Comparison of ENCODE assay signal across 19 cellular contexts in genomic region chr1:162212713-162213112, GRCh38.
DNase-seq lines count a peak whose midpoint lies in the region; ATAC-seq and TF ChIP-seq lines count a peak whose summit lies in the region.
"Had no signal": no experiment of that assay in that cellular context is flagged by ENCODE, and none has a peak within 500 bp of the region (broad histone marks: within the 10 kb centered on the region; RNA-seq: fewer than 3 reads in every experiment).

No MANE protein-coding gene starts in this region.

- peaks cover 11% of the 10 kb centered on the region for H3K79me2 ChIP-seq in GM23338 (replicated peaks; ENCODE audit: insufficient read depth)

- no peak overlapping the region for H3K4me3 ChIP-seq in GM23338
- no peak overlapping the region for H3K4me3 ChIP-seq in colonic mucosa
- no peak overlapping the region for H3K4me3 ChIP-seq in liver (ENCODE audit: low read depth in 1 of 3, low read length in 3 of 3)
- H3K4me3 ChIP-seq in rectal smooth muscle tissue (ENCODE audit: low read length): no peak overlapping the region
- H3K4me3 ChIP-seq: upper lobe of left lung had no signal

- peaks cover 2% of the 10 kb centered on the region for H3K27me3 Mint-ChIP-seq in GM23338 (ENCODE audit: insufficient read depth, low read depth, poor library complexity)

- H3K27ac Mint-ChIP-seq in GM23338: peak overlapping the region; percentile 61; the same call in 1 of the 2 replicates
- H3K27ac Mint-ChIP-seq: CD4-positive, alpha-beta T cell; endodermal cell had no signal

- intact Hi-C loops in colonic mucosa (cut with DNase I): no loop called here

- H3K27ac ChIP-seq in GM23338 (ENCODE audit: low read depth) (no peak overlapping the region), colonic mucosa (no peak overlapping the region), liver (ENCODE audit: low read depth in 1 of 2, low read length in 2 of 2) (peak overlapping the region; percentile 63 to 64), rectal smooth muscle tissue (ENCODE audit: low read depth, low read length) (peak overlapping the region; percentile 78)

- no peak overlapping the region for H3K4me2 ChIP-seq in GM23338

- no peak overlapping the region for H3K9ac ChIP-seq in colonic mucosa (ENCODE audit: low read depth in 2 of 2, low read length in 2 of 2)
- H3K9ac ChIP-seq in liver (ENCODE audit: low read depth in 1 of 2, low read length in 2 of 2): no peak overlapping the region
- H3K9ac ChIP-seq in rectal smooth muscle tissue (ENCODE audit: low read length): no peak overlapping the region

- TF ChIP-seq CTCF in GM23338 (conservative IDR thresholded peaks at IDR 0.05; ENCODE audit: low read depth in 2 of 2) (no peak), colonic mucosa (IDR thresholded peaks at IDR 0.05) (no peak), liver (IDR thresholded peaks at IDR 0.05; ENCODE audit: low read depth, low read length, missing input control) (no peak)

- H3K4me1 Mint-ChIP-seq in GM23338: peaks cover 61% of the 10 kb centered on the region

- no peak for DNase-seq in GM23338 (ENCODE audit: low spot score)
- DNase-seq in colonic mucosa: peak; percentile 42
- no peak for DNase-seq in NCI-H2227 (lab: John Stamatoyannopoulos, UW; ENCODE audit: unreplicated experiment)
- no peak for DNase-seq in NOMO-1 (lab: John Stamatoyannopoulos, UW; ENCODE audit: unreplicated experiment in 2 of 2)
- DNase-seq in EL: no peak
- DNase-seq: activated CD4-positive, alpha-beta T cell treated with anti-CD3 and anti-CD28 coated beads for 4 hours; activated gamma-delta T cell; amniotic stem cell; CD4-positive, alpha-beta T cell; cerebellar nuclear complex; DMS53; GOT3; islet precursor cell; NCI-H1436; upper lobe of left lung had no signal

- no peaks in the 10 kb centered on the region for H3K27me3 ChIP-seq in GM23338 (ENCODE audit: insufficient read depth)
- no peaks in the 10 kb centered on the region for H3K27me3 ChIP-seq in colonic mucosa
- no peaks in the 10 kb centered on the region for H3K27me3 ChIP-seq in liver (ENCODE audit: control insufficient read depth in 4 of 4, insufficient read depth in 4 of 4, low read length in 3 of 4)
- no peaks in the 10 kb centered on the region for H3K27me3 ChIP-seq in rectal smooth muscle tissue (ENCODE audit: control insufficient read depth, insufficient read depth, low read length)
- H3K27me3 ChIP-seq: upper lobe of left lung had no signal

- H3K36me3 Mint-ChIP-seq in GM23338 (ENCODE audit: low read depth): no peaks in the 10 kb centered on the region

- no peak for TF ChIP-seq RAD21 in liver (IDR thresholded peaks at IDR 0.05)

- no peaks in the 10 kb centered on the region for H3K9me3 Mint-ChIP-seq in GM23338
- H3K9me3 Mint-ChIP-seq: CD4-positive, alpha-beta T cell; endodermal cell had no signal

- H2AFZ ChIP-seq in GM23338: no peak overlapping the region

- no peak overlapping the region for H3K4me3 Mint-ChIP-seq in GM23338
- H3K4me3 Mint-ChIP-seq: CD4-positive, alpha-beta T cell; endodermal cell had no signal

- WGBS in liver: 41% methylated on average over 7 of the region's 7 CpGs

- H3F3A ChIP-seq in GM23338 (replicated peaks; ENCODE audit: low read depth): no peaks in the 10 kb centered on the region

- peaks cover 7% of the 10 kb centered on the region; the same call in 1 of the 2 replicates for H3K9me2 ChIP-seq in GM23338 (ENCODE audit: insufficient read depth)

- ATAC-seq in GM23338 (no peak), GM18505 (IDR thresholded peaks at IDR 0.05; ENCODE audit: unreplicated experiment) (no peak)

- H3K4me1 ChIP-seq in GM23338 (ENCODE audit: insufficient read depth): peaks cover 38% of the 10 kb centered on the region
- peaks cover 13% of the 10 kb centered on the region for H3K4me1 ChIP-seq in colonic mucosa
- H3K4me1 ChIP-seq in liver (ENCODE audit: control insufficient read depth in 4 of 4, insufficient read depth in 4 of 4, low read length in 3 of 4): peaks cover 16 to 47% (median 36%) of the 10 kb centered on the region in 4 donors
- H3K4me1 ChIP-seq in rectal smooth muscle tissue (ENCODE audit: control insufficient read depth, insufficient read depth, low read length): peaks cover 37% of the 10 kb centered on the region

- no peak for TF ChIP-seq POLR2A in GM18505 (IDR thresholded peaks at IDR 0.05; ENCODE audit: borderline replicate concordance, extremely low read depth, insufficient read depth, insufficient read length)

- H3K9me3 ChIP-seq in colonic mucosa: no peaks in the 10 kb centered on the region
- H3K9me3 ChIP-seq in liver (ENCODE audit: control insufficient read depth in 4 of 4, low read length in 3 of 4): no peaks in the 10 kb centered on the region
- H3K9me3 ChIP-seq: upper lobe of left lung had no signal

- no peaks in the 10 kb centered on the region for H4K20me1 ChIP-seq in GM23338 (replicated peaks; ENCODE audit: insufficient read depth)

- H3K36me3 ChIP-seq in GM23338 (ENCODE audit: insufficient read depth) (no peaks in the 10 kb centered on the region), colonic mucosa (no peaks in the 10 kb centered on the region), liver (ENCODE audit: control insufficient read depth in 4 of 4, insufficient read depth in 3 of 4, low read depth in 1 of 4, low read length in 3 of 4) (no peaks in the 10 kb centered on the region), rectal smooth muscle tissue (ENCODE audit: control insufficient read depth, insufficient read depth, low read length) (no peaks in the 10 kb centered on the region)
- H3K36me3 ChIP-seq: upper lobe of left lung had no signal

TF ChIP-seq in GM23338, 12 proteins besides CTCF, POLR2A, EP300 and RAD21 (continues in another document):
- TF ChIP-seq ZNF331 (CRISPR knock-in tag; IDR thresholded peaks at IDR 0.05; ENCODE audit: low read depth) (no peak), JUNB (IDR thresholded peaks at IDR 0.05; ENCODE audit: unreplicated experiment) (no peak), POLR2AphosphoS5 (IDR thresholded peaks at IDR 0.05; ENCODE audit: low read depth) (no peak), CREB1 (CRISPR knock-in tag; IDR thresholded peaks at IDR 0.05; ENCODE audit: low read depth) (no peak), EZH2 (IDR thresholded peaks at IDR 0.05; ENCODE audit: low read depth, unreplicated experiment) (no peak)

TF ChIP-seq in liver, 16 proteins besides CTCF, POLR2A, EP300 and RAD21:
- TF ChIP-seq REST (IDR thresholded peaks at IDR 0.05): no peak
- TF ChIP-seq TAF1 (conservative IDR thresholded peaks at IDR 0.05): no peak
- peak; percentile 56 to 62 for TF ChIP-seq HNF4A (conservative IDR thresholded peaks at IDR 0.05)
- TF ChIP-seq FOXA2 (IDR thresholded peaks at IDR 0.05): peak; percentile 50
- TF ChIP-seq ATF3 (IDR thresholded peaks at IDR 0.05): no peak
- peak; percentile 60 to 71 for TF ChIP-seq RXRA (IDR thresholded peaks at IDR 0.05)

Comparison
In these comparisons a context has a peak if more than half of its experiments do, and no peak if none do; other contexts are left out.
1. H3K27ac ChIP-seq: peak in liver (2 of 2) and rectal smooth muscle tissue (single experiment); none in GM23338 (single experiment) and colonic mucosa (single experiment).